In the genomic region with DNA sequence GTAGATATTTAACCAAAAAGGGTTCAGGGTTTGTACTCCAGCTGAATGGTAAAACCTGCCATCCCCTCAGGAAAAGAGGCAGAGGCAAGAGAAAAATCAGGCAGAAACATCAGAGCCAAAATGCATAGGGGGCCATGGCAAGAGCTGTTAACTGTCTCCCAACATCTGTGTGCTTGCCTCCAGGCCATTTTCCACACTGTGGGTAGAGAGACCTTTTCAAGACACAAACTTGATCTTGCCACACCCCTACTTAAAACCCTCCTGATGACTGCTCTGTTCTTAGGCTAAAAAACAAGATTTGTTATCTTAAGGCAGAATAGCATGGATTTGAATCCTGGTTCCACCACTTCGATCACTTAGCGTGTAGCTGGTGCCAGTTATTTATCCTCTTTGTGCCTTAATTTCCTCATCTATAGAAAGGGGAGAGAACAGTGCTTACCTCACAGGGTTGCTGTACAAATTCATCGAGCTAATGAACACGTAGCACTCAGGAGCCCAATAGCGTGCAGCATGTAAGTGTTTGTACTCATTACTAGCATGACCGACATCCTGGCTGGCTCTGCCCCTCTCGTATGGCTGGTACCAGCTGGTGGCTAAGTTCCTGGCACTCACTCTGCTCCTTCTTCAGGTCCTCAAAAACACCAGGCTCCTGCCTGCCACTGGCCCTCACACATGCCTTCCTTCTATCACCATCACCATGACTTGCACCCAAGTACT, we compare ENCODE assay signal across 10 cellular contexts. TPM values are rescaled to one million over a fixed set of nuclear protein-coding genes. Genes with fewer than 3 reads are reported as not detected.
A peak's percentile ranks its signal among the peaks of the same experiment; 100 is the strongest.
DNase-seq lines count a peak whose midpoint lies in the region; ATAC-seq and TF ChIP-seq lines count a peak whose summit lies in the region.
"Had no signal": no experiment of that assay in that cellular context is flagged by ENCODE, and none has a peak within 500 bp of the region (broad histone marks: within the 10 kb centered on the region; RNA-seq: fewer than 3 reads in every experiment).

No MANE protein-coding gene starts in this region.

- H3K4me3 ChIP-seq in Panc1 (ENCODE audit: low read depth in 2 of 2, low read length in 2 of 2) = no peak overlapping the region
- H3K4me3 ChIP-seq: BLaER1 had no signal

- no peaks in the 10 kb centered on the region for H3K36me3 ChIP-seq in Panc1 (ENCODE audit: control insufficient read depth, insufficient read depth, low read length)
- H3K36me3 ChIP-seq: BLaER1 had no signal

- H3K27me3 Mint-ChIP-seq in stimulated activated naive CD8-positive, alpha-beta T cell treated with anti-CD3 and anti-CD28 coated beads, Interleukin-15, Interleukin-2, amounts not matched to agents 100 ng/mL and 50 ng/mL, for 24 hours = no peaks in the 10 kb centered on the region

- TF ChIP-seq CTCF in Panc1 (IDR thresholded peaks at IDR 0.05) = no peak

- no peak for DNase-seq in activated CD4-positive, CD25-positive, alpha-beta regulatory T cell (lab: John Stamatoyannopoulos, UW)
- no peak for DNase-seq in Panc1 (ENCODE audit: low read depth, low spot score)
- no peak for DNase-seq in Right ventricle myocardium superior
- DNase-seq in DMS114 treated with DMSO at 0.1 percent for 48 hours (lab: John Stamatoyannopoulos, UW; ENCODE audit: unreplicated experiment) = no peak
- DNase-seq in occipital lobe (lab: John Stamatoyannopoulos, UW) = no peak
- DNase-seq: left cardiac atrium had no signal

- H3K4me1 ChIP-seq in Panc1 (ENCODE audit: control insufficient read depth, insufficient read depth, low read length) = peaks cover 51% of the 10 kb centered on the region

- CTCF ChIA-PET in Panc1 (lab: Charles Lee) = no interaction called here

- H3K27me3 ChIP-seq in Panc1 (ENCODE audit: control insufficient read depth, insufficient read depth, low read length) = no peaks in the 10 kb centered on the region
- H3K27me3 ChIP-seq: BLaER1 had no signal

- no TSS peak for BruUV-seq in Panc1 (replicated peaks; lab: Mats Ljungman, UMichigan)

- peak overlapping the region; percentile 25 for H3K27ac ChIP-seq in Panc1 (ENCODE audit: low read length)
- H3K27ac ChIP-seq: BLaER1 had no signal

- peaks cover 63% of the 10 kb centered on the region for H3K36me3 Mint-ChIP-seq in stimulated activated naive CD8-positive, alpha-beta T cell treated with anti-CD3 and anti-CD28 coated beads, Interleukin-15, Interleukin-2, amounts not matched to agents 100 ng/mL and 50 ng/mL, for 24 hours (ENCODE audit: low read depth)

- peak; percentile 19 to 30 for ATAC-seq in activated CD4-positive, CD25-positive, alpha-beta regulatory T cell treated with anti-CD3 and anti-CD28 coated beads, Interleukin-2, amount 50 U/mL, for 24 hours
- ATAC-seq in Panc1 = peak; percentile 43; the same call in 1 of the 2 replicates
- peak; percentile 58 for ATAC-seq in Right ventricle myocardium superior (ENCODE audit: poor library complexity)
- ATAC-seq in HG03108 (IDR thresholded peaks at IDR 0.05; ENCODE audit: unreplicated experiment) = no peak

- no peaks in the 10 kb centered on the region for H3K9me3 Mint-ChIP-seq in stimulated activated naive CD8-positive, alpha-beta T cell treated with anti-CD3 and anti-CD28 coated beads, Interleukin-15, Interleukin-2, amounts not matched to agents 100 ng/mL and 50 ng/mL, for 24 hours

- peak overlapping the region; percentile 96 for H3K27ac Mint-ChIP-seq in stimulated activated naive CD8-positive, alpha-beta T cell treated with anti-CD3 and anti-CD28 coated beads, Interleukin-15, Interleukin-2, amounts not matched to agents 100 ng/mL and 50 ng/mL, for 24 hours

- H3K4me3 Mint-ChIP-seq in stimulated activated naive CD8-positive, alpha-beta T cell treated with anti-CD3 and anti-CD28 coated beads, Interleukin-15, Interleukin-2, amounts not matched to agents 100 ng/mL and 50 ng/mL, for 24 hours = peak overlapping the region; percentile 72

- POLR2A ChIA-PET in Panc1 (lab: Charles Lee) = no interaction called here

- in situ Hi-C loops in Panc1 (cut with HindIII; ENCODE audit: low pct_unique_long_range_greater_than_20kb, low sequenced_read_pairs) = no loop called here

- peaks cover 80% of the 10 kb centered on the region for H3K4me1 Mint-ChIP-seq in stimulated activated naive CD8-positive, alpha-beta T cell treated with anti-CD3 and anti-CD28 coated beads, Interleukin-15, Interleukin-2, amounts not matched to agents 100 ng/mL and 50 ng/mL, for 24 hours (ENCODE audit: low read depth)

- intact Hi-C loops in Panc1 (cut with micrococcal nuclease; ENCODE audit: unreplicated experiment) (no loop called here), Right ventricle myocardium superior (cut with DNase I) (no loop called here)

- no peaks in the 10 kb centered on the region for H3K9me3 ChIP-seq in Panc1 (ENCODE audit: control insufficient read depth, insufficient read depth, low read depth, low read length)
- H3K9me3 ChIP-seq: BLaER1 had no signal

RNA-seq across cellular contexts. Expression of gene STAT3, which starts 25.8 kb away (rescaled TPM):
- total RNA-seq in Panc1 (2021; ENCODE audit: unreplicated experiment) (287 TPM), Right ventricle myocardium superior (127 TPM), occipital lobe (25.1 TPM)
- 210 TPM for polyA plus RNA-seq in Panc1 (2012; ENCODE audit: insufficient read length)
